ENCODE assay signal across 8 cellular contexts in genomic region chr12:52278931-52279682, GRCh38. TPM values are rescaled to one million over a fixed set of nuclear protein-coding genes. Genes with fewer than 3 reads are reported as not detected.
DNase-seq lines count a peak whose midpoint lies in the region; ATAC-seq and TF ChIP-seq lines count a peak whose summit lies in the region.

No MANE protein-coding gene starts in this region.

- WGBS in adrenal gland, 4 donors = 23 to 76% (median 41%) methylated on average over 8 to 28 of the region's 28 CpGs
- WGBS in right cardiac atrium = 21% methylated on average over 28 of the region's 28 CpGs

- ATAC-seq in GM19372 (IDR thresholded peaks at IDR 0.05; ENCODE audit: low read depth, unreplicated experiment) = peak; percentile 70
- ATAC-seq in right cardiac atrium = peak; percentile 91 to 92

- no peaks in the 10 kb centered on the region for H3K36me3 ChIP-seq in BLaER1 treated with 17β-estradiol and CSF1 and Interleukin-3, amounts not matched to agents 10 nM and 100 nM
- no peaks in the 10 kb centered on the region for H3K36me3 ChIP-seq in adrenal gland (replicated peaks in 1 of 2)
- H3K36me3 ChIP-seq in rectal smooth muscle tissue (ENCODE audit: control insufficient read depth, insufficient read depth, low read length) = no peaks in the 10 kb centered on the region

- DNase-seq in M059J (ENCODE audit: low read depth) (peak; percentile 76), SW480 (ENCODE audit: low spot score) (peak; percentile 79), adrenal gland (peak; percentile 52 to 84 (median 80)), right cardiac atrium (peak; percentile 71 to 91 (median 91)), cortex of kidney (lab: John Stamatoyannopoulos, UW) (no peak)

- intact Hi-C loops in adrenal gland (cut with DNase I) (loop anchor here (2.0 to 5.0 kb wide), 3 partner anchors 47 to 118 kb away; partner anchors contain the start of gene KRT7 (in 1 of the 2)), right cardiac atrium (cut with DNase I) (loop anchor here in 2 of 4 donors (2.0 to 5.0 kb wide), 2 partner anchors 122 kb away; no protein-coding TSS in a partner anchor)

- peak overlapping the region; percentile 52 to 85 (median 78) for H3K4me2 ChIP-seq in BLaER1 treated with 17β-estradiol and CSF1 and Interleukin-3, amounts not matched to agents 10 nM and 100 nM

- H3K27me3 ChIP-seq in BLaER1 treated with 17β-estradiol and CSF1 and Interleukin-3, amounts not matched to agents 10 nM and 100 nM = peaks cover 0 to 9% (median 5%) of the 10 kb centered on the region in 11 experiments; a peak in 10 of 22 replicates
- H3K27me3 ChIP-seq in adrenal gland = no peaks in the 10 kb centered on the region
- H3K27me3 ChIP-seq in right cardiac atrium (ENCODE audit: control insufficient read depth, insufficient read depth) = no peaks in the 10 kb centered on the region
- H3K27me3 ChIP-seq in rectal smooth muscle tissue (ENCODE audit: control insufficient read depth, insufficient read depth, low read length) = peaks cover 2% of the 10 kb centered on the region

- no peak overlapping the region for H3K27ac ChIP-seq in BLaER1 treated with 17β-estradiol and CSF1 and Interleukin-3, amounts not matched to agents 10 nM and 100 nM
- H3K27ac ChIP-seq in adrenal gland (no peak overlapping the region), right cardiac atrium (ENCODE audit: low read length) (no peak overlapping the region), rectal smooth muscle tissue (ENCODE audit: low read depth, low read length) (peak overlapping the region; percentile 97)

- peak overlapping the region in 6 of 10 experiments; percentile 16 to 49 (median 37); a peak in 7 of 20 replicates for H3K4me3 ChIP-seq in BLaER1 treated with 17β-estradiol and CSF1 and Interleukin-3, amounts not matched to agents 10 nM and 100 nM
- peak overlapping the region in 1 of 4 donors; percentile 25 for H3K4me3 ChIP-seq in adrenal gland
- no peak overlapping the region for H3K4me3 ChIP-seq in right cardiac atrium (ENCODE audit: low read length)
- H3K4me3 ChIP-seq in rectal smooth muscle tissue (ENCODE audit: low read length) = peak overlapping the region; percentile 23

- H4K20me1 ChIP-seq in BLaER1 treated with 17β-estradiol and CSF1 and Interleukin-3, amounts not matched to agents 10 nM and 100 nM = no peaks in the 10 kb centered on the region

- H3K4me1 ChIP-seq in BLaER1 treated with 17β-estradiol and CSF1 and Interleukin-3, amounts not matched to agents 10 nM and 100 nM = peaks cover 0 to 44% (median 19%) of the 10 kb centered on the region in 10 experiments; a peak in 16 of 20 replicates
- H3K4me1 ChIP-seq in adrenal gland (replicated peaks in 1 of 2) (peaks cover 4 to 7% of the 10 kb centered on the region in 2 donors), right cardiac atrium (ENCODE audit: control insufficient read depth, insufficient read depth, low read length) (no peaks in the 10 kb centered on the region), rectal smooth muscle tissue (ENCODE audit: control insufficient read depth, insufficient read depth, low read length) (peaks cover 27% of the 10 kb centered on the region)

- TF ChIP-seq POLR2A in adrenal gland (IDR thresholded peaks at IDR 0.05) = no peak

- peak overlapping the region in 6 of 11 experiments; percentile 7 to 47 (median 26); a peak in 7 of 22 replicates for H3K9ac ChIP-seq in BLaER1 treated with 17β-estradiol and CSF1 and Interleukin-3, amounts not matched to agents 10 nM and 100 nM
- H3K9ac ChIP-seq in rectal smooth muscle tissue (ENCODE audit: low read length) = no peak overlapping the region

- no peaks in the 10 kb centered on the region for H3K9me3 ChIP-seq in BLaER1 treated with 17β-estradiol and CSF1 and Interleukin-3, amounts not matched to agents 10 nM and 100 nM (replicated peaks in 1 of 11)
- H3K9me3 ChIP-seq in adrenal gland (replicated peaks in 1 of 3) = no peaks in the 10 kb centered on the region
- H3K9me3 ChIP-seq in right cardiac atrium (ENCODE audit: control insufficient read depth, low read length) = no peaks in the 10 kb centered on the region

- TF ChIP-seq CTCF in adrenal gland (IDR thresholded peaks at IDR 0.05) = peak; percentile 72 to 99 (median 94)

RNA-seq across cellular contexts. Expression of gene KRT86, which starts 4.7 kb away (rescaled TPM):
- 5.8 and 8.1 TPM in 2 replicates for total RNA-seq in M059J (2014; rRNA removed; shearing (Covaris generic))
- total RNA-seq in adrenal gland (1 to 10 TPM in 5 of 8 donors, under 1 TPM in 3; 0.69 to 6.2 (median 1.4) TPM), right cardiac atrium (not detected)
- polyA plus RNA-seq in adrenal gland (1 to 10 TPM in 1 of 3 donors, under 1 TPM in 1, not detected in 1; 0.61 to 1.4 TPM), right cardiac atrium (not detected)

RNA-seq across cellular contexts. Expression of gene KRT81, which starts 12.2 kb away (rescaled TPM):
- total RNA-seq in M059J (2014; rRNA removed; shearing (Covaris generic)) = 320 and 412 TPM in 2 replicates
- total RNA-seq in adrenal gland = under 1 TPM in 2 of 8 donors, not detected in 6; 0.25 to 0.42 TPM
- polyA plus RNA-seq in adrenal gland = not detected
- total RNA-seq in right cardiac atrium = not detected
- not detected for polyA plus RNA-seq in right cardiac atrium

RNA-seq across cellular contexts. Expression of gene KRT83, which starts 42.1 kb away (rescaled TPM):
- 0.22 TPM in 1 of 2 replicates, not detected in the other for total RNA-seq in M059J (2014; rRNA removed; shearing (Covaris generic))
- not detected for total RNA-seq in adrenal gland
- not detected for polyA plus RNA-seq in adrenal gland
- total RNA-seq in right cardiac atrium = not detected
- polyA plus RNA-seq in right cardiac atrium = not detected

RNA-seq across cellular contexts. Expression of gene KRT7, which starts 46.1 kb away (rescaled TPM):
- 3.0 and 8.4 TPM in 2 replicates for total RNA-seq in M059J (2014; rRNA removed; shearing (Covaris generic))
- total RNA-seq in adrenal gland = 10 to 100 TPM in 2 of 8 donors, 1 to 10 TPM in 6; 1.3 to 13.5 (median 8.4) TPM
- polyA plus RNA-seq in adrenal gland = 10 to 100 TPM in 2 of 3 donors, 1 to 10 TPM in 1; 2.1 to 34.8 (median 12.1) TPM
- 1 to 10 TPM in 2 of 4 donors, under 1 TPM in 1, not detected in 1; 0.94 to 3.0 (median 1.1) TPM for total RNA-seq in right cardiac atrium
- 0.16 TPM for polyA plus RNA-seq in right cardiac atrium

Comparison
In these comparisons a context has a peak if more than half of its experiments do, and no peak if none do; other contexts are left out.
1. RNA of gene KRT81, which starts 12.2 kb away (total RNA-seq): 320 to 412 TPM in M059J; not detected in right cardiac atrium and 0.25 to 0.42 TPM in adrenal gland; every median in the first group is over 100 times any median in the second.